Comparison of ENCODE assay signal across 1 cellular context in the genomic region with DNA sequence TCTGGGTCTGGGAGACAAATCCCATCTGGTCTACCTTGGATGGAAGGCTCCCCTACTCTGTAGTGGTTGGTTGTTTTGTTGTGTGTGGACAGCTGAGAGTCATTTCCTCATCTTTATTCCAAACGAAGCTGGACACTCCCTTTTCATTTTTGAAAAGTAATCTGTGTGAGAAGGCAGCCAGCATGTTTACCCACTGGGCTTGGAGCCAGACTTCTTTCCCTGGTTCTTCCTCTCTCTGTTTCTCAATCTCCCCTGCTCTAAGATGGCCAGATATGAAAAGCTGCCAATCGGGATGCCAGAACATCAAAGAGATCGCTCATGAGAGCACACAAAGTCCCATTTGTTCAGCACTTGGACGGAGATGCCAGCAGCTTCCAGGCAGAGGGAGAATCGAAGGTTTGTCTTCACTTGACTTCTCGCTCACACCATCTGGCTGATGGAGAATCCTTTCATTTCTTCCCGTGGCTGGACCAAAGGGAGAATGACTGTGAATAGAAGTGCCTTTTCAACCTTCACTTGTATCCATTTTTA.
TF ChIP-seq lines count a peak whose summit lies in the region.

No MANE protein-coding gene starts in this region.

TF ChIP-seq in HepG2, 621 proteins besides CTCF, POLR2A, EP300 and RAD21 (continued from another document and continues in another):
- TF ChIP-seq, protein P1, sequence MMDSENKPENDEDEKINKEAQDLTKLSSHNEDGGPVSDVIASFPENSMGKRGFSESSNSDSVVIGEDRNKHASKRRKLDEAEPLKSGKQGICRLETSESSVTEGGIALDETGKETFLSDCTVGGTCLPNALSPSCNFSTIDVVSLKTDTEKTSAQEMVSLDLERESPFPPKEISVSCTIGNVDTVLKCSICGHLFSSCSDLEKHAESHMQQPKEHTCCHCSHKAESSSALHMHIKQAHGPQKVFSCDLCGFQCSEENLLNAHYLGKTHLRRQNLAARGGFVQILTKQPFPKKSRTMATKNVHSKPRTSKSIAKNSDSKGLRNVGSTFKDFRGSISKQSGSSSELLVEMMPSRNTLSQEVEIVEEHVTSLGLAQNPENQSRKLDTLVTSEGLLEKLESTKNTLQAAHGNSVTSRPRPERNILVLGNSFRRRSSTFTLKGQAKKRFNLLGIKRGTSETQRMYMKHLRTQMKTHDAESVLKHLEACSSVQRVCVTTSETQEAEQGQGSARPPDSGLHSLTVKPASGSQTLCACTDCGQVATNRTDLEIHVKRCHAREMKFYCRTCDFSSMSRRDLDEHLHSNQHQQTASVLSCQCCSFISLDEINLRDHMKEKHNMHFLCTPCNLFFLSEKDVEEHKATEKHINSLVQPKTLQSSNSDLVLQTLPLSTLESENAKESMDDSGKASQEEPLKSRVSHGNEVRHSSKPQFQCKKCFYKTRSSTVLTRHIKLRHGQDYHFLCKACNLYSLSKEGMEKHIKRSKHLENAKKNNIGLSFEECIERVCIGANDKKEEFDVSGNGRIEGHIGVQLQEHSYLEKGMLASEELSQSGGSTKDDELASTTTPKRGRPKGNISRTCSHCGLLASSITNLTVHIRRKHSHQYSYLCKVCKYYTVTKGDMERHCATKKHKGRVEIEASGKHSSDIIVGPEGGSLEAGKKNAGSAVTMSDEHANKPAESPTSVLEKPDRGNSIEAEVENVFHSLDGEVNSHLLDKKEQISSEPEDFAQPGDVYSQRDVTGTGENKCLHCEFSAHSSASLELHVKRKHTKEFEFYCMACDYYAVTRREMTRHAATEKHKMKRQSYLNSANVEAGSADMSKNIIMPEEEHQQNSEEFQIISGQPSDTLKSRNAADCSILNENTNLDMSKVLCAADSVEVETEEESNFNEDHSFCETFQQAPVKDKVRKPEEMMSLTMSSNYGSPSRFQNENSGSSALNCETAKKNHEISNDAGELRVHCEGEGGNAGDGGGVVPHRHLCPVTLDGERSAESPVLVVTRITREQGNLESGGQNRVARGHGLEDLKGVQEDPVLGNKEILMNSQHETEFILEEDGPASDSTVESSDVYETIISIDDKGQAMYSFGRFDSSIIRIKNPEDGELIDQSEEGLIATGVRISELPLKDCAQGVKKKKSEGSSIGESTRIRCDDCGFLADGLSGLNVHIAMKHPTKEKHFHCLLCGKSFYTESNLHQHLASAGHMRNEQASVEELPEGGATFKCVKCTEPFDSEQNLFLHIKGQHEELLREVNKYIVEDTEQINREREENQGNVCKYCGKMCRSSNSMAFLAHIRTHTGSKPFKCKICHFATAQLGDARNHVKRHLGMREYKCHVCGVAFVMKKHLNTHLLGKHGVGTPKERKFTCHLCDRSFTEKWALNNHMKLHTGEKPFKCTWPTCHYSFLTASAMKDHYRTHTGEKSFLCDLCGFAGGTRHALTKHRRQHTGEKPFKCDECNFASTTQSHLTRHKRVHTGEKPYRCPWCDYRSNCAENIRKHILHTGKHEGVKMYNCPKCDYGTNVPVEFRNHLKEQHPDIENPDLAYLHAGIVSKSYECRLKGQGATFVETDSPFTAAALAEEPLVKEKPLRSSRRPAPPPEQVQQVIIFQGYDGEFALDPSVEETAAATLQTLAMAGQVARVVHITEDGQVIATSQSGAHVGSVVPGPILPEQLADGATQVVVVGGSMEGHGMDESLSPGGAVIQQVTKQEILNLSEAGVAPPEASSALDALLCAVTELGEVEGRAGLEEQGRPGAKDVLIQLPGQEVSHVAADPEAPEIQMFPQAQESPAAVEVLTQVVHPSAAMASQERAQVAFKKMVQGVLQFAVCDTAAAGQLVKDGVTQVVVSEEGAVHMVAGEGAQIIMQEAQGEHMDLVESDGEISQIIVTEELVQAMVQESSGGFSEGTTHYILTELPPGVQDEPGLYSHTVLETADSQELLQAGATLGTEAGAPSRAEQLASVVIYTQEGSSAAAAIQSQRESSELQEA (CRISPR knock-in tag; IDR thresholded peaks at IDR 0.05; ENCODE audit: not compliant biosample characterization) = no peak
- TF ChIP-seq TCF7 (IDR thresholded peaks at IDR 0.05; ENCODE audit: low read depth) = peak; percentile 98
- no peak for TF ChIP-seq IRF1 (CRISPR knock-in tag; IDR thresholded peaks at IDR 0.05; ENCODE audit: low read depth)
- TF ChIP-seq SATB2 (CRISPR knock-in tag; IDR thresholded peaks at IDR 0.05) = 0 out of 2 replicates have a peak, but pooled peaks have one; percentile 58
- TF ChIP-seq CBX1 (IDR thresholded peaks at IDR 0.05; ENCODE audit: low read depth) = no peak
- TF ChIP-seq POGZ (CRISPR knock-in tag; IDR thresholded peaks at IDR 0.05) = peak; percentile 99
- peak; percentile 73; the same call in 1 of the 2 replicates for TF ChIP-seq ZSCAN21 (CRISPR knock-in tag; IDR thresholded peaks at IDR 0.05; ENCODE audit: borderline replicate concordance)
- TF ChIP-seq TFDP2 (CRISPR knock-in tag; IDR thresholded peaks at IDR 0.05) = peak; percentile 36; the same call in 1 of the 2 replicates
- 0 out of 2 replicates have a peak, but pooled peaks have one; percentile 24 for TF ChIP-seq ZFY (CRISPR knock-in tag; IDR thresholded peaks at IDR 0.05)
- TF ChIP-seq, protein P2, sequence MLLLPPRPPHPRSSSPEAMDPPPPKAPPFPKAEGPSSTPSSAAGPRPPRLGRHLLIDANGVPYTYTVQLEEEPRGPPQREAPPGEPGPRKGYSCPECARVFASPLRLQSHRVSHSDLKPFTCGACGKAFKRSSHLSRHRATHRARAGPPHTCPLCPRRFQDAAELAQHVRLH (CRISPR knock-in tag; IDR thresholded peaks at IDR 0.05; ENCODE audit: borderline replicate concordance, low read depth) = peak; percentile 89
- TF ChIP-seq, protein P3, sequence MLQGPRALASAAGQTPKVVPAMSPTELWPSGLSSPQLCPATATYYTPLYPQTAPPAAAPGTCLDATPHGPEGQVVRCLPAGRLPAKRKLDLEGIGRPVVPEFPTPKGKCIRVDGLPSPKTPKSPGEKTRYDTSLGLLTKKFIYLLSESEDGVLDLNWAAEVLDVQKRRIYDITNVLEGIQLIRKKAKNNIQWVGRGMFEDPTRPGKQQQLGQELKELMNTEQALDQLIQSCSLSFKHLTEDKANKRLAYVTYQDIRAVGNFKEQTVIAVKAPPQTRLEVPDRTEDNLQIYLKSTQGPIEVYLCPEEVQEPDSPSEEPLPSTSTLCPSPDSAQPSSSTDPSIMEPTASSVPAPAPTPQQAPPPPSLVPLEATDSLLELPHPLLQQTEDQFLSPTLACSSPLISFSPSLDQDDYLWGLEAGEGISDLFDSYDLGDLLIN (CRISPR knock-in tag; IDR thresholded peaks at IDR 0.05; ENCODE audit: borderline replicate concordance) = no peak
- TF ChIP-seq SOX6 (IDR thresholded peaks at IDR 0.05) = no peak
- peak; percentile 98 for TF ChIP-seq SOX6 (CRISPR knock-in tag; IDR thresholded peaks at IDR 0.05)
- peak; percentile 14; the same call in 1 of the 2 replicates for TF ChIP-seq POLR2AphosphoS5 (IDR thresholded peaks at IDR 0.05; ENCODE audit: low read depth, low read length)
- TF ChIP-seq ATF3 (CRISPR knock-in tag; IDR thresholded peaks at IDR 0.05) = no peak
- TF ChIP-seq ZNF589 (CRISPR knock-in tag; conservative IDR thresholded peaks at IDR 0.05) = no peak
- TF ChIP-seq KDM6A (CRISPR knock-in tag; IDR thresholded peaks at IDR 0.05; ENCODE audit: low read depth) = peak; percentile 73; the same call in 1 of the 2 replicates
- no peak for TF ChIP-seq ZNF20 (CRISPR knock-in tag; IDR thresholded peaks at IDR 0.05)
- TF ChIP-seq HMGA1 (CRISPR knock-in tag; conservative IDR thresholded peaks at IDR 0.05) = no peak
- TF ChIP-seq MTA3 (CRISPR knock-in tag; IDR thresholded peaks at IDR 0.05) = no peak
- peak; percentile 92 for TF ChIP-seq KLF6 (CRISPR knock-in tag; IDR thresholded peaks at IDR 0.05)
- peak; percentile 43; the same call in 1 of the 2 replicates for TF ChIP-seq GABPB1 (CRISPR knock-in tag; IDR thresholded peaks at IDR 0.05)
- no peak; the same call in 1 of the 2 replicates for TF ChIP-seq ZNF761 (CRISPR knock-in tag; conservative IDR thresholded peaks at IDR 0.05)
- no peak for TF ChIP-seq ZNF75D (CRISPR knock-in tag; IDR thresholded peaks at IDR 0.05; ENCODE audit: borderline replicate concordance)
- TF ChIP-seq ARNTL (CRISPR knock-in tag; IDR thresholded peaks at IDR 0.05) = peak; percentile 60; the same call in 1 of the 2 replicates
- no peak for TF ChIP-seq ZSCAN12 (CRISPR knock-in tag; IDR thresholded peaks at IDR 0.05)
- TF ChIP-seq ZNF891 (CRISPR knock-in tag; IDR thresholded peaks at IDR 0.05) = no peak
- no peak for TF ChIP-seq EED (CRISPR knock-in tag; IDR thresholded peaks at IDR 0.05)
- no peak for TF ChIP-seq ZNF841 (CRISPR knock-in tag; IDR thresholded peaks at IDR 0.05; ENCODE audit: borderline replicate concordance)
- peak; percentile 99 for TF ChIP-seq ZNF292 (CRISPR knock-in tag; IDR thresholded peaks at IDR 0.05; ENCODE audit: borderline replicate concordance, low read depth)
- TF ChIP-seq CHCHD3 (CRISPR knock-in tag; IDR thresholded peaks at IDR 0.05) = no peak
- no peak for TF ChIP-seq ZNF720 (CRISPR knock-in tag; IDR thresholded peaks at IDR 0.05)
- TF ChIP-seq HNRNPUL1 (IDR thresholded peaks at IDR 0.05; ENCODE audit: low read depth, low read length) = no peak
- TF ChIP-seq ZNF260 (CRISPR knock-in tag; IDR thresholded peaks at IDR 0.05; ENCODE audit: borderline replicate concordance, low read depth) = no peak
- no peak for TF ChIP-seq ZNF746 (CRISPR knock-in tag; IDR thresholded peaks at IDR 0.05)
- TF ChIP-seq, protein P4, sequence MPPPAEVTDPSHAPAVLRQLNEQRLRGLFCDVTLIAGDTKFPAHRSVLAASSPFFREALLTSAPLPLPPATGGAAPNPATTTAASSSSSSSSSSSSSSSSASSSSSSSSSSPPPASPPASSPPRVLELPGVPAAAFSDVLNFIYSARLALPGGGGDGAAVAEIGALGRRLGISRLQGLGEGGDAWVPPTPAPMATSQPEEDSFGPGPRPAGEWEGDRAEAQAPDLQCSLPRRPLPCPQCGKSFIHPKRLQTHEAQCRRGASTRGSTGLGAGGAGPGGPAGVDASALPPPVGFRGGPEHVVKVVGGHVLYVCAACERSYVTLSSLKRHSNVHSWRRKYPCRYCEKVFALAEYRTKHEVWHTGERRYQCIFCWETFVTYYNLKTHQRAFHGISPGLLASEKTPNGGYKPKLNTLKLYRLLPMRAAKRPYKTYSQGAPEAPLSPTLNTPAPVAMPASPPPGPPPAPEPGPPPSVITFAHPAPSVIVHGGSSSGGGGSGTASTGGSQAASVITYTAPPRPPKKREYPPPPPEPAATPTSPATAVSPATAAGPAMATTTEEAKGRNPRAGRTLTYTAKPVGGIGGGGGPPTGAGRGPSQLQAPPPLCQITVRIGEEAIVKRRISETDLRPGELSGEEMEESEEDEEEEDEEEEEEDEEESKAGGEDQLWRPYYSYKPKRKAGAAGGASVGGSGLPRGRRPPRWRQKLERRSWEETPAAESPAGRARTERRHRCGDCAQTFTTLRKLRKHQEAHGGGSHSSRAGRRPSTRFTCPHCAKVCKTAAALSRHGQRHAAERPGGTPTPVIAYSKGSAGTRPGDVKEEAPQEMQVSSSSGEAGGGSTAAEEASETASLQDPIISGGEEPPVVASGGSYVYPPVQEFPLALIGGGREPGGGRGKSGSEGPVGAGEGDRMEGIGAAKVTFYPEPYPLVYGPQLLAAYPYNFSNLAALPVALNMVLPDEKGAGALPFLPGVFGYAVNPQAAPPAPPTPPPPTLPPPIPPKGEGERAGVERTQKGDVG (CRISPR knock-in tag; IDR thresholded peaks at IDR 0.05; ENCODE audit: borderline replicate concordance) = peak; percentile 83; the same call in 1 of the 2 replicates
- TF ChIP-seq ZNF766 (CRISPR knock-in tag; IDR thresholded peaks at IDR 0.05; ENCODE audit: borderline replicate concordance) = peak; percentile 66; the same call in 1 of the 2 replicates
- TF ChIP-seq, protein P5, sequence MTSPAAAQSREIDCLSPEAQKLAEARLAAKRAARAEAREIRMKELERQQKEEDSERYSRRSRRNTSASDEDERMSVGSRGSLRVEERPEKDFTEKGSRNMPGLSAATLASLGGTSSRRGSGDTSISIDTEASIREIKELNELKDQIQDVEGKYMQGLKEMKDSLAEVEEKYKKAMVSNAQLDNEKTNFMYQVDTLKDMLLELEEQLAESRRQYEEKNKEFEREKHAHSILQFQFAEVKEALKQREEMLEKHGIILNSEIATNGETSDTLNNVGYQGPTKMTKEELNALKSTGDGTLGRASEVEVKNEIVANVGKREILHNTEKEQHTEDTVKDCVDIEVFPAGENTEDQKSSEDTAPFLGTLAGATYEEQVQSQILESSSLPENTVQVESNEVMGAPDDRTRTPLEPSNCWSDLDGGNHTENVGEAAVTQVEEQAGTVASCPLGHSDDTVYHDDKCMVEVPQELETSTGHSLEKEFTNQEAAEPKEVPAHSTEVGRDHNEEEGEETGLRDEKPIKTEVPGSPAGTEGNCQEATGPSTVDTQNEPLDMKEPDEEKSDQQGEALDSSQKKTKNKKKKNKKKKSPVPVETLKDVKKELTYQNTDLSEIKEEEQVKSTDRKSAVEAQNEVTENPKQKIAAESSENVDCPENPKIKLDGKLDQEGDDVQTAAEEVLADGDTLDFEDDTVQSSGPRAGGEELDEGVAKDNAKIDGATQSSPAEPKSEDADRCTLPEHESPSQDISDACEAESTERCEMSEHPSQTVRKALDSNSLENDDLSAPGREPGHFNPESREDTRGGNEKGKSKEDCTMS (CRISPR knock-in tag; conservative IDR thresholded peaks at IDR 0.05) = no peak
- 0 out of 2 replicates have a peak, but pooled peaks have one; percentile 19 for TF ChIP-seq CCDC6 (CRISPR knock-in tag; IDR thresholded peaks at IDR 0.05)
- peak; percentile 91 for TF ChIP-seq SAP130 (CRISPR knock-in tag; IDR thresholded peaks at IDR 0.05; ENCODE audit: low read depth)
- TF ChIP-seq CEBPB (IDR thresholded peaks at IDR 0.05; ENCODE audit: borderline replicate concordance, low read depth, low read length) = peak; percentile 92
- TF ChIP-seq SMAD9 (CRISPR knock-in tag; IDR thresholded peaks at IDR 0.05) = no peak
- no peak for TF ChIP-seq ZNF468 (CRISPR knock-in tag; IDR thresholded peaks at IDR 0.05)
- TF ChIP-seq ATF7 (IDR thresholded peaks at IDR 0.05) = no peak
- no peak for TF ChIP-seq ATF7 (CRISPR knock-in tag; IDR thresholded peaks at IDR 0.05)
- no peak for TF ChIP-seq ZNF101 (CRISPR knock-in tag; IDR thresholded peaks at IDR 0.05; ENCODE audit: borderline replicate concordance, low read depth)
- peak; percentile 69 for TF ChIP-seq HHEX (CRISPR knock-in tag; IDR thresholded peaks at IDR 0.05)
- peak; percentile 89; the same call in 1 of the 2 replicates for TF ChIP-seq ZNF788 (CRISPR knock-in tag; IDR thresholded peaks at IDR 0.05; ENCODE audit: borderline replicate concordance)
